In genomic region chr4:66972087-66972486, GRCh38 we compare ENCODE assay signal across 26 cellular contexts.
DNase-seq lines count a peak whose midpoint lies in the region; ATAC-seq and TF ChIP-seq lines count a peak whose summit lies in the region.
"Had no signal": no experiment of that assay in that cellular context is flagged by ENCODE, and none has a peak within 500 bp of the region (broad histone marks: within the 10 kb centered on the region; RNA-seq: fewer than 3 reads in every experiment).

No MANE protein-coding gene starts in this region.

- H3K4me2 ChIP-seq in DND-41 (ENCODE audit: insufficient read depth, low read length) = no peak overlapping the region

- no peaks in the 10 kb centered on the region for H3K4me1 ChIP-seq in DND-41 (ENCODE audit: insufficient read depth, low read length)
- H3K4me1 ChIP-seq: body of pancreas, parathyroid adenoma, tibial artery had no signal

- no peaks in the 10 kb centered on the region for H4K20me1 ChIP-seq in DND-41 (ENCODE audit: insufficient read depth, low read length)
- H4K20me1 ChIP-seq: BLaER1 treated with 17β-estradiol and CSF1 and Interleukin-3, amounts not matched to agents 10 nM and 100 nM had no signal

- peaks cover 48% of the 10 kb centered on the region for H3K4me1 Mint-ChIP-seq in mesothelial cell of epicardium
- H3K4me1 Mint-ChIP-seq: activated CD4-positive, alpha-beta T cell treated with anti-CD3 and anti-CD28 coated beads, Interleukin-2, amount 10 ng/mL, durations not matched to agents 24 days and 14 days; activated naive CD8-positive, alpha-beta T cell treated with anti-CD3 and anti-CD28 coated beads, Interleukin-2, amount 50 U/mL, for 24 hours; nephron progenitor cell; stimulated activated naive CD8-positive, alpha-beta T cell treated with anti-CD3 and anti-CD28 coated beads, Interleukin-15, amount 100 ng/mL, for 72 hours had no signal

- no peaks in the 10 kb centered on the region for H3K79me2 ChIP-seq in DND-41 (ENCODE audit: insufficient read depth, low read length)
- H3K79me2 ChIP-seq: parathyroid adenoma had no signal

- no peak overlapping the region for H3K9ac ChIP-seq in DND-41 (ENCODE audit: low read depth, low read length)
- H3K9ac ChIP-seq: BLaER1 treated with 17β-estradiol and CSF1 and Interleukin-3, amounts not matched to agents 10 nM and 100 nM; parathyroid adenoma had no signal

- H3K27me3 ChIP-seq in DND-41 (ENCODE audit: insufficient read depth, low read length, poor library complexity) = no peaks in the 10 kb centered on the region
- H3K27me3 ChIP-seq: BLaER1 treated with 17β-estradiol and CSF1 and Interleukin-3, amounts not matched to agents 10 nM and 100 nM; body of pancreas; tibial artery had no signal

- no peak overlapping the region for H2AFZ ChIP-seq in DND-41 (ENCODE audit: low read depth, low read length)
- H2AFZ ChIP-seq: parathyroid adenoma had no signal

- DNase-seq in DND-41 (no peak), amniotic epithelial cell (ENCODE audit: low read depth) (peak; percentile 10), mesothelial cell of epicardium (ENCODE audit: low spot score in 2 of 2, unreplicated experiment in 2 of 2) (no peak), cortex of kidney (lab: John Stamatoyannopoulos, UW) (no peak)
- no peak for DNase-seq in activated CD4-positive, alpha-beta T cell treated with anti-CD3 and anti-CD28 coated beads, Interleukin-2, amount 50 U/mL, for 1 hour
- DNase-seq: activated CD4-positive, alpha-beta T cell treated with anti-CD3 and anti-CD28 coated beads, Interleukin-2, amount 10 ng/mL, durations not matched to agents 24 days and 14 days; activated gamma-delta T cell treated with Interleukin-2 at 50 U/mL for 16 hours; activated naive CD8-positive, alpha-beta T cell treated with anti-CD3 and anti-CD28 coated beads, Interleukin-2, amount 50 U/mL, for 24 hours; activated T-cell treated with anti-CD3 and anti-CD28 coated beads, Interleukin-2, amount 50 U/mL, for 4 hours; body of pancreas; COR-L47; head of caudate nucleus; NCI-H1105; NCI-H1930; nephron progenitor cell; small intestine; stimulated activated CD4-positive, alpha-beta T cell treated with anti-CD3 and anti-CD28 coated beads, Interleukin-1b, Interleukin-23, amount 100 ng/mL, for 48 hours; stimulated activated CD8-positive, alpha-beta memory T cell treated with anti-CD3 and anti-CD28 coated beads, Interleukin-4, amount 100 ng/mL, for 48 hours; stimulated activated naive CD8-positive, alpha-beta T cell treated with anti-CD3 and anti-CD28 coated beads, Interleukin-15, amount 100 ng/mL, for 72 hours; T-helper 9 cell; tibial artery had no signal

- H3K27ac Mint-ChIP-seq in mesothelial cell of epicardium = peak overlapping the region; percentile 27
- H3K27ac Mint-ChIP-seq: activated CD4-positive, alpha-beta T cell treated with anti-CD3 and anti-CD28 coated beads, Interleukin-2, amount 10 ng/mL, durations not matched to agents 24 days and 14 days; nephron progenitor cell; stimulated activated naive CD8-positive, alpha-beta T cell treated with anti-CD3 and anti-CD28 coated beads, Interleukin-15, amount 100 ng/mL, for 72 hours had no signal

- H3K27ac ChIP-seq in DND-41 (ENCODE audit: low read length) = no peak overlapping the region
- H3K27ac ChIP-seq: BLaER1 treated with 17β-estradiol and CSF1 and Interleukin-3, amounts not matched to agents 10 nM and 100 nM; body of pancreas; parathyroid adenoma; tibial artery; VCaP had no signal

- ATAC-seq in DND-41 (ENCODE audit: insufficient read depth, low read depth) = no peak
- ATAC-seq in GM18907 (IDR thresholded peaks at IDR 0.05; ENCODE audit: unreplicated experiment) = no peak
- ATAC-seq: activated naive CD8-positive, alpha-beta T cell treated with anti-CD3 and anti-CD28 coated beads, Interleukin-2, amount 50 U/mL, for 24 hours; activated T-cell treated with anti-CD3 and anti-CD28 coated beads, Interleukin-2, amount 50 U/mL, for 4 hours; body of pancreas; stimulated activated naive CD8-positive, alpha-beta T cell treated with anti-CD3 and anti-CD28 coated beads, Interleukin-15, amount 100 ng/mL, for 72 hours had no signal

- TF ChIP-seq CTCF in DND-41 (IDR thresholded peaks at IDR 0.05; ENCODE audit: borderline replicate concordance, extremely low read depth, low read length, poor library complexity, severe bottlenecking) = peak; percentile 8
- TF ChIP-seq CTCF in mesothelial cell of epicardium (IDR thresholded peaks at IDR 0.05; ENCODE audit: unreplicated experiment) = no peak

- no peaks in the 10 kb centered on the region for H3K36me3 Mint-ChIP-seq in mesothelial cell of epicardium

- peak; percentile 34 for TF ChIP-seq RAD21 in Ishikawa (IDR thresholded peaks at IDR 0.05; ENCODE audit: low read depth)

- H3K9me3 ChIP-seq in DND-41 (ENCODE audit: insufficient read depth, low read length, severe bottlenecking) = no peaks in the 10 kb centered on the region
- H3K9me3 ChIP-seq: BLaER1 treated with 17β-estradiol and CSF1 and Interleukin-3, amounts not matched to agents 10 nM and 100 nM; body of pancreas; tibial artery had no signal

- no peaks in the 10 kb centered on the region for H3K27me3 Mint-ChIP-seq in mesothelial cell of epicardium (ENCODE audit: low read depth)
- H3K27me3 Mint-ChIP-seq: activated CD4-positive, alpha-beta T cell treated with anti-CD3 and anti-CD28 coated beads, Interleukin-2, amount 10 ng/mL, durations not matched to agents 24 days and 14 days; activated naive CD8-positive, alpha-beta T cell treated with anti-CD3 and anti-CD28 coated beads, Interleukin-2, amount 50 U/mL, for 24 hours; stimulated activated naive CD8-positive, alpha-beta T cell treated with anti-CD3 and anti-CD28 coated beads, Interleukin-15, amount 100 ng/mL, for 72 hours had no signal

- no peak overlapping the region for H3K4me3 ChIP-seq in DND-41 (ENCODE audit: low read depth in 1 of 2, low read length in 2 of 2)
- H3K4me3 ChIP-seq: BLaER1 treated with 17β-estradiol and CSF1 and Interleukin-3, amounts not matched to agents 10 nM and 100 nM; body of pancreas; tibial artery had no signal

- peaks cover 6% of the 10 kb centered on the region for H3K9me3 Mint-ChIP-seq in mesothelial cell of epicardium
- H3K9me3 Mint-ChIP-seq: activated CD4-positive, alpha-beta T cell treated with anti-CD3 and anti-CD28 coated beads, Interleukin-2, amount 10 ng/mL, durations not matched to agents 24 days and 14 days; activated naive CD8-positive, alpha-beta T cell treated with anti-CD3 and anti-CD28 coated beads, Interleukin-2, amount 50 U/mL, for 24 hours; nephron progenitor cell had no signal

- H3K36me3 ChIP-seq in DND-41 (ENCODE audit: insufficient read depth, low read length) = no peaks in the 10 kb centered on the region
- H3K36me3 ChIP-seq: BLaER1 treated with 17β-estradiol and CSF1 and Interleukin-3, amounts not matched to agents 10 nM and 100 nM; tibial artery had no signal

- TF ChIP-seq EP300 in Ishikawa (IDR thresholded peaks at IDR 0.05; ENCODE audit: borderline replicate concordance) = no peak

- H3K4me3 Mint-ChIP-seq in mesothelial cell of epicardium = no peak overlapping the region
- H3K4me3 Mint-ChIP-seq: activated CD4-positive, alpha-beta T cell treated with anti-CD3 and anti-CD28 coated beads, Interleukin-2, amount 10 ng/mL, durations not matched to agents 24 days and 14 days; activated naive CD8-positive, alpha-beta T cell treated with anti-CD3 and anti-CD28 coated beads, Interleukin-2, amount 50 U/mL, for 24 hours; activated T-cell treated with anti-CD3 and anti-CD28 coated beads, Interleukin-2, amount 50 U/mL, for 4 hours; nephron progenitor cell; stimulated activated naive CD8-positive, alpha-beta T cell treated with anti-CD3 and anti-CD28 coated beads, Interleukin-15, amount 100 ng/mL, for 72 hours had no signal

TF ChIP-seq in Ishikawa, 13 proteins besides CTCF, POLR2A, EP300 and RAD21 (continues in another document):
- TF ChIP-seq YY1 (IDR thresholded peaks at IDR 0.05; ENCODE audit: low read depth) (no peak), NFIC (IDR thresholded peaks at IDR 0.05) (no peak), TCF12 (IDR thresholded peaks at IDR 0.05; ENCODE audit: low read depth) (no peak), TAF1 (IDR thresholded peaks at IDR 0.05; ENCODE audit: low read depth) (no peak), REST (IDR thresholded peaks at IDR 0.05; ENCODE audit: low read depth) (no peak), TEAD4 (IDR thresholded peaks at IDR 0.05) (no peak), CEBPB (IDR thresholded peaks at IDR 0.05) (no peak), USF1 (IDR thresholded peaks at IDR 0.05) (no peak), ZBTB7A (IDR thresholded peaks at IDR 0.05; ENCODE audit: low read depth) (no peak), CREB1 (IDR thresholded peaks at IDR 0.05; ENCODE audit: low read depth) (no peak)
